ENCODE assay signal across 8 cellular contexts in genomic region chr12:71938728-71939385, GRCh38. TPM values are rescaled to one million over a fixed set of nuclear protein-coding genes. Genes with fewer than 3 reads are reported as not detected.
DNase-seq lines count a peak whose midpoint lies in the region; ATAC-seq, FAIRE-seq and TF ChIP-seq lines count a peak whose summit lies in the region.

TSS of gene TPH2 (plus strand) at chr12:71938845. CDS start at chr12:71938987, 142 bp downstream.

- no peak within 1 kb of the TSS for H3K27ac ChIP-seq in CD8-positive, alpha-beta memory T cell (ENCODE audit: low read depth, low read length)
- no peak within 1 kb of the TSS for H3K27ac ChIP-seq in K562 (ENCODE audit: extremely low read depth, low read depth, low read length)

- in situ Hi-C loops in K562 (cut with MboI): loop anchor here (10.0 kb wide), 1 partner anchor 164 kb away; no protein-coding TSS in a partner anchor

- H3K9me3 Mint-ChIP-seq in CD8-positive, alpha-beta memory T cell: no peaks in the 10 kb centered on the region

- FAIRE-seq in K562 (lab: Jason Lieb, UNC): peak; percentile 88

- TF ChIP-seq POLR2A in K562 (conservative IDR thresholded peaks at IDR 0.05): no peak

- no peak within 1 kb of the TSS for H3K4me3 Mint-ChIP-seq in CD8-positive, alpha-beta memory T cell

- H3K4me3 ChIP-seq in CD8-positive, alpha-beta memory T cell (ENCODE audit: low read length): no peak within 1 kb of the TSS
- H3K4me3 ChIP-seq in K562: no peak within 1 kb of the TSS
- no peak within 1 kb of the TSS for H3K4me3 ChIP-seq in kidney epithelial cell (ENCODE audit: low read depth, low read length)

- peak; percentile 84 to 92 (median 85) for TF ChIP-seq CTCF in K562 (IDR thresholded peaks at IDR 0.05 in 2 of 3, conservative IDR thresholded peaks at IDR 0.05 in 1 of 3; ENCODE audit: insufficient read depth in 2 of 3, low read depth in 1 of 3, low read length in 3 of 3)
- TF ChIP-seq CTCF in kidney epithelial cell (IDR thresholded peaks at IDR 0.05; ENCODE audit: insufficient read depth, low read length, poor library complexity, severe bottlenecking): peak; percentile 85

- no peak within 1 kb of the TSS for H3K9ac ChIP-seq in K562 (ENCODE audit: insufficient read depth in 1 of 2, low read depth in 2 of 2, low read length in 2 of 2)

- H3K27ac Mint-ChIP-seq in CD8-positive, alpha-beta memory T cell: no peak within 1 kb of the TSS

- no peaks in the 10 kb centered on the region for H3K36me3 Mint-ChIP-seq in CD8-positive, alpha-beta memory T cell

- H3K4me2 ChIP-seq in K562 (ENCODE audit: insufficient read depth, low read length): no peak within 1 kb of the TSS

- TF ChIP-seq EP300 in Ishikawa (IDR thresholded peaks at IDR 0.05; ENCODE audit: borderline replicate concordance) (no peak), K562 (IDR thresholded peaks at IDR 0.05; ENCODE audit: low read length) (no peak)

- POLR2A ChIA-PET in CD8-positive, alpha-beta memory T cell (lab: Charles Lee): no interaction called here
- POLR2A ChIA-PET in K562 (lab: Yijun Ruan, JAX): no interaction called here

- H3K4me1 Mint-ChIP-seq in CD8-positive, alpha-beta memory T cell: peaks cover 0 to 8% (median 7%) of the 10 kb centered on the region in 3 donors

- no peaks in the 10 kb centered on the region for H4K20me1 ChIP-seq in K562 (replicated peaks; ENCODE audit: control insufficient read depth, insufficient read depth, low read length)

- no peaks in the 10 kb centered on the region for H3K36me3 ChIP-seq in CD8-positive, alpha-beta memory T cell (ENCODE audit: insufficient read depth, low read length)
- H3K36me3 ChIP-seq in K562 (ENCODE audit: control insufficient read depth, insufficient read depth, low read length) (no peaks in the 10 kb centered on the region), kidney epithelial cell (ENCODE audit: control insufficient read depth, insufficient read depth, low read length) (no peaks in the 10 kb centered on the region)

- no peaks in the 10 kb centered on the region for H3K4me1 ChIP-seq in CD8-positive, alpha-beta memory T cell (ENCODE audit: insufficient read depth, low read length)
- H3K4me1 ChIP-seq in K562 (replicated peaks in 1 of 2; ENCODE audit: control insufficient read depth in 2 of 2, insufficient read depth in 2 of 2, low read length in 2 of 2): peaks cover 0 to 7% of the 10 kb centered on the region in 2 experiments; a peak in 2 of 5 replicates

- ATAC-seq in GM21360 (IDR thresholded peaks at IDR 0.05; ENCODE audit: unreplicated experiment) (peak; percentile 68), K562 (peak; percentile 90)

- H2AFZ ChIP-seq in K562 (ENCODE audit: low read depth, low read length): no peak within 1 kb of the TSS

- H3K9me3 ChIP-seq in CD8-positive, alpha-beta memory T cell (ENCODE audit: low read length): no peaks in the 10 kb centered on the region
- no peaks in the 10 kb centered on the region for H3K9me3 ChIP-seq in K562 (replicated peaks; ENCODE audit: control insufficient read depth, insufficient read depth, low read depth, low read length)

- peaks cover 15% of the 10 kb centered on the region for H3K27me3 ChIP-seq in CD8-positive, alpha-beta memory T cell (ENCODE audit: insufficient read depth, low read length, poor library complexity, severe bottlenecking)
- H3K27me3 ChIP-seq in K562 (ENCODE audit: control insufficient read depth in 2 of 2, insufficient read depth in 2 of 2, low read length in 2 of 2) (no peaks in the 10 kb centered on the region), kidney epithelial cell (ENCODE audit: control insufficient read depth, insufficient read depth, low read length) (no peaks in the 10 kb centered on the region)

- BruUV-seq in K562 (replicated peaks; lab: Mats Ljungman, UMichigan): no TSS peak

- no peaks in the 10 kb centered on the region for H3K9me1 ChIP-seq in K562 (ENCODE audit: control insufficient read depth, insufficient read depth, low read length)

- 6% methylated on average over 16 of the region's 16 CpGs for WGBS in K562 (ENCODE audit: insufficient coverage, low coverage, missing lambda C conversion rate)

- peaks cover 31 to 68% of the 10 kb centered on the region in 2 donors for H3K27me3 Mint-ChIP-seq in CD8-positive, alpha-beta memory T cell

- TF ChIP-seq RAD21 in Ishikawa (IDR thresholded peaks at IDR 0.05; ENCODE audit: low read depth) (peak; percentile 88), K562 (CRISPR knock-in tag; conservative IDR thresholded peaks at IDR 0.05 in 1 of 2, IDR thresholded peaks at IDR 0.05 in 1 of 2) (peak; percentile 36 to 87; a peak in 2 of 4 replicates)

- peak in 4 of 5 donors; percentile 5 to 50 (median 26) for DNase-seq in CD8-positive, alpha-beta memory T cell
- DNase-seq in SK-N-DZ (ENCODE audit: low spot score): peak; percentile 76
- DNase-seq in K562 (ENCODE audit: extremely low read depth in 1 of 4, low spot score in 3 of 4): peak; percentile 75 to 85 (median 82)
- DNase-seq in kidney epithelial cell (ENCODE audit: low read depth): peak; percentile 9
- DNase-seq in stimulated activated CD8-positive, alpha-beta memory T cell treated with anti-CD3 and anti-CD28 coated beads, Interleukin-12 subunit alpha, Interleukin-12 subunit beta, amount 100 ng/mL, for 1 hour (ENCODE audit: low read depth): peak; percentile 2
- no peak for DNase-seq in NCI-H1105 (lab: John Stamatoyannopoulos, UW)

- intact Hi-C loops in K562 (cut with micrococcal nuclease): loop anchor here (1.0 to 5.0 kb wide), 2 partner anchors 97 to 159 kb away; no protein-coding TSS in a partner anchor

- CTCF ChIA-PET in CD8-positive, alpha-beta memory T cell (lab: Charles Lee): no interaction called here
- CTCF ChIA-PET in K562 (lab: Yijun Ruan, JAX; ENCODE audit: low intra/inter-chr PET ratio): interaction anchor here (2.1 kb wide), 1 partner anchor 159 kb away, joined by 8 read pairs; no protein-coding TSS in a partner anchor

- no peaks in the 10 kb centered on the region for H3K79me2 ChIP-seq in K562 (ENCODE audit: control insufficient read depth, insufficient read depth, low read length)

TF ChIP-seq in Ishikawa, 13 proteins besides CTCF, POLR2A, EP300 and RAD21 (continues in another document):
- no peak for TF ChIP-seq CREB1 (IDR thresholded peaks at IDR 0.05; ENCODE audit: low read depth)
- TF ChIP-seq TCF12 (IDR thresholded peaks at IDR 0.05; ENCODE audit: low read depth): peak; percentile 30; the same call in 1 of the 2 replicates
- TF ChIP-seq EGR1 (IDR thresholded peaks at IDR 0.05): no peak
- TF ChIP-seq, protein P1, sequence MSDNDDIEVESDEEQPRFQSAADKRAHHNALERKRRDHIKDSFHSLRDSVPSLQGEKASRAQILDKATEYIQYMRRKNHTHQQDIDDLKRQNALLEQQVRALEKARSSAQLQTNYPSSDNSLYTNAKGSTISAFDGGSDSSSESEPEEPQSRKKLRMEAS (IDR thresholded peaks at IDR 0.05): peak; percentile 72
- TF ChIP-seq YY1 (IDR thresholded peaks at IDR 0.05; ENCODE audit: low read depth): no peak
- TF ChIP-seq TAF1 (IDR thresholded peaks at IDR 0.05; ENCODE audit: low read depth): no peak
- TF ChIP-seq ZBTB7A (IDR thresholded peaks at IDR 0.05; ENCODE audit: low read depth): peak; percentile 100

TF ChIP-seq in K562, 482 proteins besides CTCF, POLR2A, EP300 and RAD21 (continues in another document):
- peak; percentile 73 for TF ChIP-seq SMC3 (conservative IDR thresholded peaks at IDR 0.05; ENCODE audit: insufficient read depth, low read depth, low read length)
- TF ChIP-seq RBM15 (IDR thresholded peaks at IDR 0.05; ENCODE audit: insufficient read depth, low read length): no peak
- peak; percentile 75; the same call in 1 of the 2 replicates for TF ChIP-seq CHAMP1 (IDR thresholded peaks at IDR 0.05)
- TF ChIP-seq ZNF766 (CRISPR knock-in tag; conservative IDR thresholded peaks at IDR 0.05): peak; percentile 86

RNA-seq across cellular contexts. Expression of gene TPH2, which starts in this region (rescaled TPM):
- total RNA-seq in CD8-positive, alpha-beta memory T cell: not detected
- polyA plus RNA-seq in CD8-positive, alpha-beta memory T cell: not detected
- polyA plus RNA-seq in SK-N-DZ (2014; cell fraction: cytosol; rRNA removed): not detected in 2 replicates
- polyA plus RNA-seq in SK-N-DZ (2014; cell fraction: nucleus; rRNA removed): 0.18 TPM in 1 of 2 replicates, not detected in the other
- total RNA-seq in K562 (2011; cell fraction: chromatin; rRNA removed; ENCODE audit: low replicate concordance): 1.3 and 2.0 TPM in 2 replicates
- 0.79 and 0.83 TPM in 2 replicates for total RNA-seq in K562 (2011; cell fraction: nucleolus; rRNA removed)
- 1.8 and 1.9 TPM in 2 replicates for total RNA-seq in K562 (2011; cell fraction: nucleoplasm; rRNA removed)
- total RNA-seq in K562 (2014; rRNA removed) (0.78 TPM in 1 of 2 replicates, not detected in the other), K562 (2014; rRNA removed; fragmentation: Illumina TruSeq; extraction: Trizol) (0.16 and 0.22 TPM in 2 replicates), K562 (2015; rRNA removed; fragmentation: Illumina TruSeq; extraction: Trizol) (0.38 TPM in 1 of 2 replicates, not detected in the other), K562 (2021) (not detected in 2 replicates), kidney epithelial cell (not detected in 2 replicates)
- polyA plus RNA-seq in K562 (2011; rRNA removed) (0.14 TPM in 1 of 2 replicates, not detected in the other), K562 (2014; fragmentation: Illumina TruSeq; extraction: Trizol) (0.06 and 0.28 TPM in 2 replicates), K562 (2014; fragmentation: Nextera tagmentation; extraction: Ambion mirVana) (under 1 TPM; 0.06 to 0.13 TPM), K562 (2014; rRNA removed) (not detected in 2 replicates)
- 0.07 TPM in 1 of 2 replicates, not detected in the other for polyA plus RNA-seq in K562 (2011; cell fraction: cytosol; rRNA removed)
- polyA plus RNA-seq in K562 (2011; cell fraction: nucleus; rRNA removed): 0.80 TPM in 1 of 2 replicates, not detected in the other
- polyA plus RNA-seq in K562 (2012): 0.20 and 0.47 TPM in 2 replicates
- polyA minus RNA-seq in K562 (2011; rRNA and poly(A)+ RNA removed): 0.15 and 0.32 TPM in 2 replicates
- not detected in 2 replicates for polyA minus RNA-seq in K562 (2011; cell fraction: cytosol; rRNA and poly(A)+ RNA removed)
- polyA minus RNA-seq in K562 (2011; cell fraction: nucleus; rRNA and poly(A)+ RNA removed): 0.33 and 0.81 TPM in 2 replicates

Comparison
In these comparisons a context has a peak if more than half of its experiments do, and no peak if none do; other contexts are left out.
1. Peak in DNase-seq in CD8-positive, alpha-beta memory T cell; RNA of the gene not detected or under 1 TPM.
2. Peak in DNase-seq in kidney epithelial cell; RNA of the gene not detected or under 1 TPM.